16 cellular contexts compared by ENCODE assay signal in genomic region chr7:1707756-1708611, GRCh38. TPM values are rescaled to one million over a fixed set of nuclear protein-coding genes. Genes with fewer than 3 reads are reported as not detected.
DNase-seq lines count a peak whose midpoint lies in the region; ATAC-seq, FAIRE-seq and TF ChIP-seq lines count a peak whose summit lies in the region.
"Had no signal": no experiment of that assay in that cellular context is flagged by ENCODE, and none has a peak within 500 bp of the region (broad histone marks: within the 10 kb centered on the region; RNA-seq: fewer than 3 reads in every experiment).

No MANE protein-coding gene starts in this region.

- H3K27ac ChIP-seq in cardiac muscle cell (no peak overlapping the region), right atrium auricular region (no peak overlapping the region)
- H3K27ac ChIP-seq: breast epithelium, C4-2B, vagina had no signal

- ATAC-seq in GM21717 (IDR thresholded peaks at IDR 0.05; ENCODE audit: unreplicated experiment) (no peak), HG03571 (IDR thresholded peaks at IDR 0.05; ENCODE audit: unreplicated experiment) (no peak)

- no peaks in the 10 kb centered on the region for H3K36me3 ChIP-seq in cardiac muscle cell
- H3K36me3 ChIP-seq in right atrium auricular region: no peaks in the 10 kb centered on the region
- H3K36me3 ChIP-seq: breast epithelium, vagina had no signal

- peak; percentile 82 for FAIRE-seq in urothelium cell line (lab: Jason Lieb, UNC)
- FAIRE-seq: TTC549 had no signal

- H3K4me3 ChIP-seq in cardiac muscle cell (no peak overlapping the region), right atrium auricular region (no peak overlapping the region), fibroblast of pulmonary artery (replicated peaks; ENCODE audit: low read depth, low read length) (no peak overlapping the region)
- H3K4me3 ChIP-seq: breast epithelium, vagina had no signal

- peak; percentile 15 for TF ChIP-seq CTCF in cardiac muscle cell (IDR thresholded peaks at IDR 0.05; ENCODE audit: low read depth, low read length)
- TF ChIP-seq CTCF in right atrium auricular region (IDR thresholded peaks at IDR 0.05): no peak
- peak; percentile 17 for TF ChIP-seq CTCF in fibroblast of pulmonary artery (IDR thresholded peaks at IDR 0.05; ENCODE audit: low read length, missing control alignments)

- no peak for DNase-seq in cardiac muscle cell (ENCODE audit: low read depth in 1 of 2, low spot score in 1 of 2)
- DNase-seq in right atrium auricular region (ENCODE audit: low spot score): no peak
- peak; percentile 68 for DNase-seq in NOMO-1 treated with dmso at 0.1 percent for 144 hours (lab: John Stamatoyannopoulos, UW; ENCODE audit: unreplicated experiment)
- no peak for DNase-seq in fibroblast of pulmonary artery (ENCODE audit: low read depth)
- DNase-seq in urothelium cell line (ENCODE audit: low spot score): no peak
- no peak for DNase-seq in cerebellar cortex (ENCODE audit: low spot score)
- DNase-seq: immature natural killer cell, KBM-7, naive B cell, NCI-H2171 had no signal

- H3K27me3 ChIP-seq in cardiac muscle cell (no peaks in the 10 kb centered on the region), right atrium auricular region (no peaks in the 10 kb centered on the region)
- H3K27me3 ChIP-seq: vagina had no signal

- H3K9me3 ChIP-seq in cardiac muscle cell (ENCODE audit: low read depth) (no peaks in the 10 kb centered on the region), right atrium auricular region (peaks cover 0 to 5% of the 10 kb centered on the region in 2 donors)

- H3K4me1 ChIP-seq in cardiac muscle cell (ENCODE audit: low read depth) (peaks cover 6% of the 10 kb centered on the region), right atrium auricular region (peaks cover 0 to 1% of the 10 kb centered on the region in 2 donors)
- H3K4me1 ChIP-seq: breast epithelium, vagina had no signal

RNA-seq across cellular contexts. Expression of gene ELFN1, which starts 37.9 kb away (rescaled TPM):
- total RNA-seq in cardiac muscle cell (48.7 and 51.6 TPM in 2 replicates), right atrium auricular region (10 to 100 TPM in 1 of 2 donors, 1 to 10 TPM in 1; 6.5 to 15.3 TPM)
- 8.9 and 13.4 TPM in 2 replicates for polyA plus RNA-seq in cardiac muscle cell

Comparison
In these comparisons a context has a peak if more than half of its experiments do, and no peak if none do; other contexts are left out.
1. CTCF ChIP-seq: peak in cardiac muscle cell (single experiment) and fibroblast of pulmonary artery (single experiment); none in right atrium auricular region (0 of 2).